15 cellular contexts compared by ENCODE assay signal in genomic region chr17:76641501-76641900, GRCh38. TPM values are rescaled to one million over a fixed set of nuclear protein-coding genes. Genes with fewer than 3 reads are reported as not detected.
DNase-seq lines count a peak whose midpoint lies in the region; ATAC-seq, FAIRE-seq and TF ChIP-seq lines count a peak whose summit lies in the region.
"Had no signal": no experiment of that assay in that cellular context is flagged by ENCODE, and none has a peak within 500 bp of the region (broad histone marks: within the 10 kb centered on the region; RNA-seq: fewer than 3 reads in every experiment).

No MANE protein-coding gene starts in this region.

- H3K27me3 Mint-ChIP-seq in CD8-positive, alpha-beta memory T cell, result peaks cover 5 to 22% of the 10 kb centered on the region in 2 donors
- peaks cover 4% of the 10 kb centered on the region for H3K27me3 Mint-ChIP-seq in astrocyte (ENCODE audit: low read depth, unreplicated experiment)
- H3K27me3 Mint-ChIP-seq: activated CD4-positive, alpha-beta memory T cell treated with anti-CD3 and anti-CD28 coated beads for 36 hours had no signal

- no peaks in the 10 kb centered on the region for H4K20me1 ChIP-seq in astrocyte (ENCODE audit: insufficient read depth, low read length)

- no peaks in the 10 kb centered on the region for H3K27me3 ChIP-seq in CD8-positive, alpha-beta memory T cell (ENCODE audit: insufficient read depth, low read length, poor library complexity, severe bottlenecking)
- H3K27me3 ChIP-seq in astrocyte (ENCODE audit: insufficient read depth, low read length) (peaks cover 11% of the 10 kb centered on the region), lung (ENCODE audit: control insufficient read depth, insufficient read depth) (no peaks in the 10 kb centered on the region)
- H3K27me3 ChIP-seq: heart left ventricle, pancreas had no signal

- ATAC-seq in lung (ENCODE audit: insufficient read depth, low FRiP score) (peak; percentile 59), GM18520 (IDR thresholded peaks at IDR 0.05; ENCODE audit: unreplicated experiment) (no peak)
- ATAC-seq: heart left ventricle had no signal

- H3K9me3 Mint-ChIP-seq in CD8-positive, alpha-beta memory T cell, result peaks cover 5 to 11% (median 5%) of the 10 kb centered on the region in 5 donors
- H3K9me3 Mint-ChIP-seq in astrocyte (ENCODE audit: unreplicated experiment), result peaks cover 1% of the 10 kb centered on the region

- no peaks in the 10 kb centered on the region for H3K79me2 ChIP-seq in astrocyte (ENCODE audit: insufficient read depth, low read length)

- H3K27ac ChIP-seq in CD8-positive, alpha-beta memory T cell (ENCODE audit: low read depth, low read length), result peak overlapping the region; percentile 63
- no peak overlapping the region for H3K27ac ChIP-seq in astrocyte (ENCODE audit: low read depth, low read length)
- no peak overlapping the region for H3K27ac ChIP-seq in lung (ENCODE audit: low read depth in 1 of 2, low read length in 1 of 2)

- no peak overlapping the region for H3K4me3 ChIP-seq in CD8-positive, alpha-beta memory T cell (ENCODE audit: low read length)
- H3K4me3 ChIP-seq in astrocyte (ENCODE audit: insufficient read depth, low read depth, low read length) (no peak overlapping the region), lung (no peak overlapping the region)
- H3K4me3 ChIP-seq: pancreas had no signal

- H3K36me3 ChIP-seq in CD8-positive, alpha-beta memory T cell (ENCODE audit: insufficient read depth, low read length), result no peaks in the 10 kb centered on the region
- H3K36me3 ChIP-seq in astrocyte (ENCODE audit: insufficient read depth, low read length) (no peaks in the 10 kb centered on the region), lung (ENCODE audit: control insufficient read depth in 2 of 2, insufficient read depth in 2 of 2, low read length in 2 of 2) (no peaks in the 10 kb centered on the region)
- H3K36me3 ChIP-seq: pancreas had no signal

- DNase-seq in CD8-positive, alpha-beta memory T cell, result no peak
- DNase-seq in HuH-7 (ENCODE audit: low spot score), result peak; percentile 62
- DNase-seq in astrocyte (ENCODE audit: low read depth), result no peak
- no peak for DNase-seq in lung (ENCODE audit: low spot score)
- DNase-seq in A172 (ENCODE audit: low spot score), result no peak
- DNase-seq in activated T-cell treated with anti-CD3 and anti-CD28 coated beads, Interleukin-2, amount 50 U/mL, for 1 hour, result no peak
- no peak for DNase-seq in ACHN
- DNase-seq: activated CD4-positive, alpha-beta memory T cell treated with anti-CD3 and anti-CD28 coated beads for 36 hours; DND-41; heart left ventricle; NCI-H2171; pancreas had no signal

- peaks cover 15% of the 10 kb centered on the region for H3K4me1 ChIP-seq in CD8-positive, alpha-beta memory T cell (ENCODE audit: insufficient read depth, low read length)
- H3K4me1 ChIP-seq in astrocyte (ENCODE audit: insufficient read depth, low read length), result no peaks in the 10 kb centered on the region
- peaks cover 0 to 4% of the 10 kb centered on the region in 2 donors for H3K4me1 ChIP-seq in lung (ENCODE audit: control insufficient read depth in 2 of 2, insufficient read depth in 2 of 2, low read length in 2 of 2)

- POLR2A ChIA-PET in CD8-positive, alpha-beta memory T cell (lab: Charles Lee), result no interaction called here

- no peak overlapping the region for H2AFZ ChIP-seq in astrocyte (ENCODE audit: low read depth, low read length)

- whole genome bisulfite sequencing in lung, 2 donors, result 27 to 40% methylated on average over 3 of the region's 3 CpGs

- H3K4me3 Mint-ChIP-seq in CD8-positive, alpha-beta memory T cell, result no peak overlapping the region
- H3K4me3 Mint-ChIP-seq in astrocyte (ENCODE audit: unreplicated experiment), result no peak overlapping the region
- H3K4me3 Mint-ChIP-seq: activated CD4-positive, alpha-beta memory T cell treated with anti-CD3 and anti-CD28 coated beads for 36 hours had no signal

- H3K9me3 ChIP-seq in CD8-positive, alpha-beta memory T cell (ENCODE audit: low read length), result no peaks in the 10 kb centered on the region
- H3K9me3 ChIP-seq in astrocyte (ENCODE audit: insufficient read depth, low read depth, low read length) (no peaks in the 10 kb centered on the region), lung (ENCODE audit: control insufficient read depth in 2 of 2, insufficient read depth in 1 of 2, low read length in 1 of 2) (no peaks in the 10 kb centered on the region)
- H3K9me3 ChIP-seq: pancreas had no signal

- no peak for FAIRE-seq in astrocyte (lab: Jason Lieb, UNC)
- FAIRE-seq: GM12892, GM19239, pancreas had no signal

- TF ChIP-seq CTCF in astrocyte (IDR thresholded peaks at IDR 0.05; ENCODE audit: insufficient read depth, low read depth, low read length), result no peak
- no peak for TF ChIP-seq CTCF in lung (IDR thresholded peaks at IDR 0.05; ENCODE audit: control extremely low read depth, extremely low read depth)

- H3K36me3 Mint-ChIP-seq in CD8-positive, alpha-beta memory T cell, result peaks cover 0 to 9% (median 0%) of the 10 kb centered on the region in 3 donors
- no peaks in the 10 kb centered on the region for H3K36me3 Mint-ChIP-seq in astrocyte (ENCODE audit: low read depth, unreplicated experiment)

- H3K4me1 Mint-ChIP-seq in CD8-positive, alpha-beta memory T cell, result peaks cover 8 to 13% (median 12%) of the 10 kb centered on the region in 3 donors
- peaks cover 4% of the 10 kb centered on the region for H3K4me1 Mint-ChIP-seq in astrocyte (ENCODE audit: low read depth, unreplicated experiment)

- no peak overlapping the region for H3K27ac Mint-ChIP-seq in CD8-positive, alpha-beta memory T cell
- H3K27ac Mint-ChIP-seq in astrocyte (ENCODE audit: unreplicated experiment), result peak overlapping the region; percentile 7
- H3K27ac Mint-ChIP-seq: activated CD4-positive, alpha-beta memory T cell treated with anti-CD3 and anti-CD28 coated beads for 36 hours had no signal

- CTCF ChIA-PET in CD8-positive, alpha-beta memory T cell (lab: Charles Lee), result no interaction called here

- H3K9ac ChIP-seq in astrocyte (ENCODE audit: low read length), result no peak overlapping the region

- in situ Hi-C loops in ACHN (cut with HindIII; ENCODE audit: low pct_ligation_motif_present, low pct_unique_long_range_greater_than_20kb, low sequenced_read_pairs), result loop anchor here (10.0 kb wide), 1 partner anchor 67 kb away; no protein-coding TSS in a partner anchor

- no peak overlapping the region for H3K4me2 ChIP-seq in astrocyte (ENCODE audit: low read length)

RNA-seq across cellular contexts. Expression of gene ST6GALNAC1, which starts 2.1 kb away (rescaled TPM):
- total RNA-seq in CD8-positive, alpha-beta memory T cell, result under 1 TPM in 1 of 2 experiments, not detected in 1; 0.46 TPM
- polyA plus RNA-seq in CD8-positive, alpha-beta memory T cell, result 0.28 TPM
- total RNA-seq in astrocyte (not detected in 2 replicates), lung (10 to 100 TPM; 22.5 to 24.9 TPM)
- polyA plus RNA-seq in lung, result 10 to 100 TPM; 13.9 to 19.3 TPM
- total RNA-seq in A172 (2014; rRNA removed; shearing (Covaris generic)), result not detected in 2 replicates

RNA-seq across cellular contexts. Expression of gene ST6GALNAC2, which starts 55.8 kb away (rescaled TPM):
- total RNA-seq in CD8-positive, alpha-beta memory T cell, result 1 to 10 TPM in 1 of 2 experiments, under 1 TPM in 1; 0.83 to 1.0 TPM
- 2.9 TPM for polyA plus RNA-seq in CD8-positive, alpha-beta memory T cell
- 0.79 TPM in 1 of 2 replicates, not detected in the other for total RNA-seq in astrocyte
- 10 to 100 TPM; 20.8 to 38.0 TPM for total RNA-seq in lung
- polyA plus RNA-seq in lung, result 10 to 100 TPM; 12.1 to 15.4 TPM
- total RNA-seq in A172 (2014; rRNA removed; shearing (Covaris generic)), result 5.1 and 6.8 TPM in 2 replicates

Comparison
In these comparisons a context has a peak if more than half of its experiments do, and no peak if none do; other contexts are left out.
1. RNA of gene ST6GALNAC1, which starts 2.1 kb away (total RNA-seq): 22.5 to 24.9 TPM in lung; 0.46 TPM in CD8-positive, alpha-beta memory T cell, not detected in astrocyte and not detected in A172; every median in the first group is over 10 times any median in the second.